In genomic region chr13:51453308-51453958, GRCh38 we compare ENCODE assay signal across 8 cellular contexts. TPM values are rescaled to one million over a fixed set of nuclear protein-coding genes. Genes with fewer than 3 reads are reported as not detected.
DNase-seq lines count a peak whose midpoint lies in the region; ATAC-seq and TF ChIP-seq lines count a peak whose summit lies in the region.

No MANE protein-coding gene starts in this region.

- no peak for TF ChIP-seq CTCF in RWPE2 (IDR thresholded peaks at IDR 0.05; ENCODE audit: poor library complexity, severe bottlenecking)
- no peak for TF ChIP-seq CTCF in progenitor cell of endocrine pancreas (IDR thresholded peaks at IDR 0.05; ENCODE audit: unreplicated experiment)
- peak in 3 of 6 experiments; percentile 12 to 32 (median 16) for TF ChIP-seq CTCF in upper lobe of left lung (IDR thresholded peaks at IDR 0.05)

- ATAC-seq in GM19452 (IDR thresholded peaks at IDR 0.05; ENCODE audit: unreplicated experiment) (peak; percentile 52), HG03558 (IDR thresholded peaks at IDR 0.05; ENCODE audit: extremely low read depth, unreplicated experiment) (peak; percentile 30), RWPE2 (ENCODE audit: low read depth) (peak; percentile 55), Right ventricle myocardium superior (ENCODE audit: poor library complexity) (peak; percentile 75), upper lobe of left lung (ENCODE audit: low FRiP score in 2 of 2) (peak; percentile 70 to 74)

- H3K36me3 Mint-ChIP-seq in progenitor cell of endocrine pancreas (ENCODE audit: insufficient read depth) = peaks cover 16% of the 10 kb centered on the region

- TF ChIP-seq EP300 in upper lobe of left lung (IDR thresholded peaks at IDR 0.05) = no peak

- H3K4me3 ChIP-seq in RWPE2 (ENCODE audit: severe bottlenecking) = peak overlapping the region; percentile 54
- H3K4me3 ChIP-seq in upper lobe of left lung = peak overlapping the region; percentile 48 to 93 (median 70)

- H3K27me3 ChIP-seq in RWPE2 (ENCODE audit: insufficient read depth, poor library complexity, severe bottlenecking) (no peaks in the 10 kb centered on the region), upper lobe of left lung (no peaks in the 10 kb centered on the region)

- TF ChIP-seq POLR2A in upper lobe of left lung (IDR thresholded peaks at IDR 0.05) = peak in 3 of 4 donors; percentile 80 to 85 (median 80)

- peaks cover 20% of the 10 kb centered on the region for H3K4me1 Mint-ChIP-seq in progenitor cell of endocrine pancreas (ENCODE audit: low read depth)

- H3K27me3 Mint-ChIP-seq in progenitor cell of endocrine pancreas = no peaks in the 10 kb centered on the region

- H3K4me1 ChIP-seq in RWPE2 (ENCODE audit: insufficient read depth, poor library complexity, severe bottlenecking) (peaks cover 22% of the 10 kb centered on the region), upper lobe of left lung (peaks cover 26 to 31% (median 28%) of the 10 kb centered on the region in 4 donors)

- peak overlapping the region; percentile 89 for H3K4me3 Mint-ChIP-seq in progenitor cell of endocrine pancreas (ENCODE audit: low read depth)

- H3K27ac ChIP-seq in RWPE2 (ENCODE audit: poor library complexity, severe bottlenecking) (peak overlapping the region; percentile 87), upper lobe of left lung (peak overlapping the region; percentile 96 to 100 (median 98))

- peak; percentile 86 for DNase-seq in CMK (ENCODE audit: low read depth)
- peak; percentile 62 for DNase-seq in RWPE2 (ENCODE audit: low spot score)
- DNase-seq in activated naive CD4-positive, alpha-beta T cell treated with Interleukin-2 at 50 U/mL for 16 hours = peak; percentile 82
- DNase-seq in Right ventricle myocardium superior = peak; percentile 91
- DNase-seq in progenitor cell of endocrine pancreas (ENCODE audit: low spot score, unreplicated experiment) = peak; percentile 65
- peak in 1 of 2 donors; percentile 96 for DNase-seq in upper lobe of left lung

- WGBS in upper lobe of left lung, 2 donors = 0% methylated on average over 5 to 59 of the region's 62 CpGs

- H3K9me3 Mint-ChIP-seq in progenitor cell of endocrine pancreas (ENCODE audit: low read depth) = no peaks in the 10 kb centered on the region

- peak overlapping the region; percentile 98 for H3K27ac Mint-ChIP-seq in progenitor cell of endocrine pancreas

- H3K9me3 ChIP-seq in RWPE2 (ENCODE audit: severe bottlenecking) (no peaks in the 10 kb centered on the region), upper lobe of left lung (peaks cover 0 to 3% (median 0%) of the 10 kb centered on the region in 4 donors)

- intact Hi-C loops in Right ventricle myocardium superior (cut with DNase I) = loop anchor here (2.0 to 5.0 kb wide), 2 partner anchors 131 to 349 kb away; partner anchors contain the start of genes DHRS12 and WDFY2

- H3K36me3 ChIP-seq in RWPE2 (ENCODE audit: low read depth) = peaks cover 44% of the 10 kb centered on the region
- H3K36me3 ChIP-seq in upper lobe of left lung = peaks cover 0 to 34% (median 5%) of the 10 kb centered on the region in 4 donors

RNA-seq across cellular contexts. Expression of gene INTS6, which starts 0.6 kb away (rescaled TPM):
- total RNA-seq in Right ventricle myocardium superior = 28.3 TPM
- total RNA-seq in progenitor cell of endocrine pancreas = 41.4 and 48.8 TPM in 2 replicates
- 10 to 100 TPM; 20.5 to 43.2 (median 24.8) TPM for total RNA-seq in upper lobe of left lung
